ENCODE assay signal across 1 cellular context in the genomic region with DNA sequence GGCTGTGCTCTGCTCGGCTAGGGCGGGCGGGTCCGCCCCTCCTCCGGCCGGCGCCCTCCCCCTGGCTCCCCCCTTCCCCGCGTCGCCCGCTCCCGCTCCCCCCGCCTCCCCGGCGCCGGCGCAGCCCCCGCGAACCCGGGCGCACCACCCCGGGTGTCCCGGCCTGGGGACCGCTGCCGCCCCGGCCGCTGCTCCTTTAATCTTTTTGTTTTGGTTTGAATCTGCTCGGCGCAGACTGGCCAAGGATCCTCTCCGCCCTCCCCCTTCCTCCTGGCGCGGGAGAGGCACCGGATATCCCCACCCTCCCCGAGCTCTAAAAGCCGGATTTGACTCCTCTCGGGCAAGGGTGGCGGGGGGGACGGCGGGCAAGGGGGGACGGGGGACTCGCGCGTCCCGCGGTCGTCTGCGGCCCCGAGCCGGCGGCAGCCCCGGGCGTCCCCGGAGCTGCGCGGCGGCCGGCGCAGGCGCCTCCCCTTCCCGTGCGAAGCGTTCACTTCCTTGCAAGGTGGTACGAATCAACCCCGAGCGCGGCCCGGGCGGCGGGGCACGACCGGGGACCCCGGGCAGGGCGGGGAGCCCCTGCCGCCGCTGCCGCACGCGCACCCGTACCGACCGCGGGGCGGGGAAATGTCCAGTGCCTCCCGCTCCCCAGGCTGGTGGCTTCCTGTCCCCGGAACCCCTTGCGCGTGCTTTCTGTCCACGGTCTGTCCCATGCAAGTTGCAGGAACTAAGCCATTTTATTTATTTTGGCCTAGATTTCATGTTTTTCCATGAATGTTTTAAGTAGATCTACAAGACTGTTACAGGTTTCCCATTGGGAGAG.
A peak's percentile ranks its signal among the peaks of the same experiment; 100 is the strongest.
TF ChIP-seq lines count a peak whose summit lies in the region.

A gene with protein sequence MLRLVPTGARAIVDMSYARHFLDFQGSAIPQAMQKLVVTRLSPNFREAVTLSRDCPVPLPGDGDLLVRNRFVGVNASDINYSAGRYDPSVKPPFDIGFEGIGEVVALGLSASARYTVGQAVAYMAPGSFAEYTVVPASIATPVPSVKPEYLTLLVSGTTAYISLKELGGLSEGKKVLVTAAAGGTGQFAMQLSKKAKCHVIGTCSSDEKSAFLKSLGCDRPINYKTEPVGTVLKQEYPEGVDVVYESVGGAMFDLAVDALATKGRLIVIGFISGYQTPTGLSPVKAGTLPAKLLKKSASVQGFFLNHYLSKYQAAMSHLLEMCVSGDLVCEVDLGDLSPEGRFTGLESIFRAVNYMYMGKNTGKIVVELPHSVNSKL (minus strand): TSS at position 11 of the 823 bp plus-strand sequence. CDS start 81 bp downstream, outside the sequence.

TF ChIP-seq in HepG2, 621 proteins besides CTCF, POLR2A, EP300 and RAD21 (continued from another document and continues in another):
- TF ChIP-seq, protein P1, sequence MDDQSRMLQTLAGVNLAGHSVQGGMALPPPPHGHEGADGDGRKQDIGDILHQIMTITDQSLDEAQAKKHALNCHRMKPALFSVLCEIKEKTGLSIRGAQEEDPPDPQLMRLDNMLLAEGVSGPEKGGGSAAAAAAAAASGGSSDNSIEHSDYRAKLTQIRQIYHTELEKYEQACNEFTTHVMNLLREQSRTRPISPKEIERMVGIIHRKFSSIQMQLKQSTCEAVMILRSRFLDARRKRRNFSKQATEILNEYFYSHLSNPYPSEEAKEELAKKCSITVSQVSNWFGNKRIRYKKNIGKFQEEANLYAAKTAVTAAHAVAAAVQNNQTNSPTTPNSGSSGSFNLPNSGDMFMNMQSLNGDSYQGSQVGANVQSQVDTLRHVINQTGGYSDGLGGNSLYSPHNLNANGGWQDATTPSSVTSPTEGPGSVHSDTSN (CRISPR knock-in tag; IDR thresholded peaks at IDR 0.05; ENCODE audit: borderline replicate concordance) = no peak
- no peak for TF ChIP-seq ZNF792 (CRISPR knock-in tag; IDR thresholded peaks at IDR 0.05)
- no peak for TF ChIP-seq ATF7 (IDR thresholded peaks at IDR 0.05)
- no peak for TF ChIP-seq ATF7 (CRISPR knock-in tag; IDR thresholded peaks at IDR 0.05)
- no peak for TF ChIP-seq ZNF572 (CRISPR knock-in tag; IDR thresholded peaks at IDR 0.05)
- TF ChIP-seq, protein P2, sequence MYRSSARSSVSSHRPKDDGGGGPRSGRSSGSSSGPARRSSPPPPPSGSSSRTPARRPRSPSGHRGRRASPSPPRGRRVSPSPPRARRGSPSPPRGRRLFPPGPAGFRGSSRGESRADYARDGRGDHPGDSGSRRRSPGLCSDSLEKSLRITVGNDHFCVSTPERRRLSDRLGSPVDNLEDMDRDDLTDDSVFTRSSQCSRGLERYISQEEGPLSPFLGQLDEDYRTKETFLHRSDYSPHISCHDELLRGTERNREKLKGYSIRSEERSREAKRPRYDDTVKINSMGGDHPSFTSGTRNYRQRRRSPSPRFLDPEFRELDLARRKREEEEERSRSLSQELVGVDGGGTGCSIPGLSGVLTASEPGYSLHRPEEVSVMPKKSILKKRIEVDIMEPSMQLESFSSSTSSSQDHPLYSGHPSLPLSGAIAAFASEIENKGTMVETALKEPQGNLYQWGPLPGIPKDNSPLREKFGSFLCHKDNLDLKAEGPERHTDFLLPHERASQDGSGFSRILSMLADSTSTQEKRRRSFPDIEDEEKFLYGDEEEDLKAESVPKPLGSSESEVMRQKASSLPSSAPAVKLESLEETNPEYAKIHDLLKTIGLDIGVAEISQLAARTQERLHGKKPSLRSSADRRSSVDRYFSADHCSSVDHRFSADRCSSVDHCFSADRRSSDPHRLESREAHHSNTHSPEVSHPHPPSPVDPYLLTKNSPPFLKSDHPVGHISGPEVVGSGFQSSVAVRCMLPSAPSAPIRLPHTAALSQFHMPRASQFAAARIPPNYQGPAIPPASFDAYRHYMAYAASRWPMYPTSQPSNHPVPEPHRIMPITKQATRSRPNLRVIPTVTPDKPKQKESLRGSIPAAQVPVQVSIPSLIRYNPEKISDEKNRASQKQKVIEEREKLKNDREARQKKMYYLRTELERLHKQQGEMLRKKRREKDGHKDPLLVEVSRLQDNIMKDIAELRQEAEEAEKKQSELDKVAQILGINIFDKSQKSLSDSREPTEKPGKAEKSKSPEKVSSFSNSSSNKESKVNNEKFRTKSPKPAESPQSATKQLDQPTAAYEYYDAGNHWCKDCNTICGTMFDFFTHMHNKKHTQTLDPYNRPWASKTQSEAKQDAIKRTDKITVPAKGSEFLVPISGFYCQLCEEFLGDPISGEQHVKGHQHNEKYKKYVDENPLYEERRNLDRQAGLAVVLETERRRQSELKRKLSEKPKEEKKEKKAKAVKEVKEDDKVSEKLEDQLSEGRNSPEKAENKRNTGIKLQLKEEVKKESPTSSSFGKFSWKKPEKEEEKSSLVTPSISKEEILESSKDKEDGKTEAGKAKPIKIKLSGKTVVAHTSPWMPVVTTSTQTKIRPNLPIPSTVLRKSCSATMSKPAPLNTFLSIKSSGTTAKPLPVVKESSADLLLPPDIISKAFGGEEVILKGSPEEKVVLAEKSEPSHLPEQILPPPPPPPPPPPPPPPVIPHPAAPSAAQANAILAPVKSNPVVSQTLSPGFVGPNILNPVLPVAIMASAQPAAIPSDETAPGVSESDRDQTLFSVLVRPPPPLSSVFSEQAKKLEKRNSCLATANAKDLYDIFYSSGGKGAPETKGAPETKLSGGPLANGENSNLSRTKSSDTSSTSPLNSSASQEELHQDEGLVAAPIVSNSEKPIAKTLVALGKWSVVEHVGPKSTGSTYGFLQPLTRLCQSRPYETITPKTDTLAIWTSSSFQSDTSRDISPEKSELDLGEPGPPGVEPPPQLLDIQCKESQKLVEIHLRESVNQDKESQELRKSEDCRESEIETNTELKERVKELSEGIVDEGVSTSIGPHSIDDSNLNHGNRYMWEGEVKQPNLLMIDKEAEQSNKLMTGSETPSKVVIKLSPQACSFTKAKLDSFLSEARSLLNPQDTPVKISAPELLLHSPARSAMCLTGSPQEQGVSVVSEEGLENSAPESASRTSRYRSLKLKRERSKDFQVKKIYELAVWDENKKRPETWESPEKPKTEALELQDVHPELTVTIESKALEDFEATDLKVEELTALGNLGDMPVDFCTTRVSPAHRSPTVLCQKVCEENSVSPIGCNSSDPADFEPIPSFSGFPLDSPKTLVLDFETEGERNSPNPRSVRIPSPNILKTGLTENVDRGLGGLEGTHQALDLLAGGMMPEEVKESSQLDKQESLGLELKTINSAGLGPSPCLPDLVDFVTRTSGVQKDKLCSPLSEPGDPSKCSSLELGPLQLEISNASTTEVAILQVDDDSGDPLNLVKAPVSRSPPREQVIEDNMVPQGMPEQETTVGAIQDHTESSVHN (CRISPR knock-in tag; IDR thresholded peaks at IDR 0.05) = no peak
- TF ChIP-seq KLF15 (CRISPR knock-in tag; IDR thresholded peaks at IDR 0.05; ENCODE audit: borderline replicate concordance) = no peak
- no peak for TF ChIP-seq FOXA1 (IDR thresholded peaks at IDR 0.05)
- no peak for TF ChIP-seq FOXA1 (CRISPR knock-in tag; IDR thresholded peaks at IDR 0.05)
- TF ChIP-seq, protein P3, sequence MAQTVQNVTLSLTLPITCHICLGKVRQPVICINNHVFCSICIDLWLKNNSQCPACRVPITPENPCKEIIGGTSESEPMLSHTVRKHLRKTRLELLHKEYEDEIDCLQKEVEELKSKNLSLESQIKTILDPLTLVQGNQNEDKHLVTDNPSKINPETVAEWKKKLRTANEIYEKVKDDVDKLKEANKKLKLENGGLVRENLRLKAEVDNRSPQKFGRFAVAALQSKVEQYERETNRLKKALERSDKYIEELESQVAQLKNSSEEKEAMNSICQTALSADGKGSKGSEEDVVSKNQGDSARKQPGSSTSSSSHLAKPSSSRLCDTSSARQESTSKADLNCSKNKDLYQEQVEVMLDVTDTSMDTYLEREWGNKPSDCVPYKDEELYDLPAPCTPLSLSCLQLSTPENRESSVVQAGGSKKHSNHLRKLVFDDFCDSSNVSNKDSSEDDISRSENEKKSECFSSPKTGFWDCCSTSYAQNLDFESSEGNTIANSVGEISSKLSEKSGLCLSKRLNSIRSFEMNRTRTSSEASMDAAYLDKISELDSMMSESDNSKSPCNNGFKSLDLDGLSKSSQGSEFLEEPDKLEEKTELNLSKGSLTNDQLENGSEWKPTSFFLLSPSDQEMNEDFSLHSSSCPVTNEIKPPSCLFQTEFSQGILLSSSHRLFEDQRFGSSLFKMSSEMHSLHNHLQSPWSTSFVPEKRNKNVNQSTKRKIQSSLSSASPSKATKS (CRISPR knock-in tag; IDR thresholded peaks at IDR 0.05) = no peak
- no peak for TF ChIP-seq ZNF3 (CRISPR knock-in tag; IDR thresholded peaks at IDR 0.05)
- TF ChIP-seq, protein P4, sequence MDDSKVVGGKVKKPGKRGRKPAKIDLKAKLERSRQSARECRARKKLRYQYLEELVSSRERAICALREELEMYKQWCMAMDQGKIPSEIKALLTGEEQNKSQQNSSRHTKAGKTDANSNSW (CRISPR knock-in tag; IDR thresholded peaks at IDR 0.05; ENCODE audit: borderline replicate concordance) = no peak
- no peak for TF ChIP-seq CBX5 (CRISPR knock-in tag; IDR thresholded peaks at IDR 0.05; ENCODE audit: borderline replicate concordance)
- peak; percentile 65; the same call in 1 of the 2 replicates for TF ChIP-seq SALL2 (CRISPR knock-in tag; IDR thresholded peaks at IDR 0.05)
- no peak for TF ChIP-seq ZNF556 (CRISPR knock-in tag; IDR thresholded peaks at IDR 0.05; ENCODE audit: borderline replicate concordance)
- TF ChIP-seq ATRX (CRISPR knock-in tag; IDR thresholded peaks at IDR 0.05; ENCODE audit: borderline replicate concordance) = no peak
- TF ChIP-seq REPIN1 (CRISPR knock-in tag; IDR thresholded peaks at IDR 0.05; ENCODE audit: borderline replicate concordance, low read depth) = no peak
- TF ChIP-seq HMGA1 (CRISPR knock-in tag; conservative IDR thresholded peaks at IDR 0.05) = no peak
- no peak for TF ChIP-seq ZNF598 (CRISPR knock-in tag; IDR thresholded peaks at IDR 0.05; ENCODE audit: borderline replicate concordance)
- no peak for TF ChIP-seq ZSCAN25 (CRISPR knock-in tag; IDR thresholded peaks at IDR 0.05)
- TF ChIP-seq, protein P5, sequence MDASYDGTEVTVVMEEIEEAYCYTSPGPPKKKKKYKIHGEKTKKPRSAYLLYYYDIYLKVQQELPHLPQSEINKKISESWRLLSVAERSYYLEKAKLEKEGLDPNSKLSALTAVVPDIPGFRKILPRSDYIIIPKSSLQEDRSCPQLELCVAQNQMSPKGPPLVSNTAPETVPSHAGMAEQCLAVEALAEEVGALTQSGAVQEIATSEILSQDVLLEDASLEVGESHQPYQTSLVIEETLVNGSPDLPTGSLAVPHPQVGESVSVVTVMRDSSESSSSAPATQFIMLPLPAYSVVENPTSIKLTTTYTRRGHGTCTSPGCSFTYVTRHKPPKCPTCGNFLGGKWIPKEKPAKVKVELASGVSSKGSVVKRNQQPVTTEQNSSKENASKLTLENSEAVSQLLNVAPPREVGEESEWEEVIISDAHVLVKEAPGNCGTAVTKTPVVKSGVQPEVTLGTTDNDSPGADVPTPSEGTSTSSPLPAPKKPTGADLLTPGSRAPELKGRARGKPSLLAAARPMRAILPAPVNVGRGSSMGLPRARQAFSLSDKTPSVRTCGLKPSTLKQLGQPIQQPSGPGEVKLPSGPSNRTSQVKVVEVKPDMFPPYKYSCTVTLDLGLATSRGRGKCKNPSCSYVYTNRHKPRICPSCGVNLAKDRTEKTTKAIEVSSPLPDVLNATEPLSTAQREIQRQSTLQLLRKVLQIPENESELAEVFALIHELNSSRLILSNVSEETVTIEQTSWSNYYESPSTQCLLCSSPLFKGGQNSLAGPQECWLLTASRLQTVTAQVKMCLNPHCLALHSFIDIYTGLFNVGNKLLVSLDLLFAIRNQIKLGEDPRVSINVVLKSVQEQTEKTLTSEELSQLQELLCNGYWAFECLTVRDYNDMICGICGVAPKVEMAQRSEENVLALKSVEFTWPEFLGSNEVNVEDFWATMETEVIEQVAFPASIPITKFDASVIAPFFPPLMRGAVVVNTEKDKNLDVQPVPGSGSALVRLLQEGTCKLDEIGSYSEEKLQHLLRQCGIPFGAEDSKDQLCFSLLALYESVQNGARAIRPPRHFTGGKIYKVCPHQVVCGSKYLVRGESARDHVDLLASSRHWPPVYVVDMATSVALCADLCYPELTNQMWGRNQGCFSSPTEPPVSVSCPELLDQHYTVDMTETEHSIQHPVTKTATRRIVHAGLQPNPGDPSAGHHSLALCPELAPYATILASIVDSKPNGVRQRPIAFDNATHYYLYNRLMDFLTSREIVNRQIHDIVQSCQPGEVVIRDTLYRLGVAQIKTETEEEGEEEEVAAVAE (CRISPR knock-in tag; IDR thresholded peaks at IDR 0.05; ENCODE audit: borderline replicate concordance) = no peak
- TF ChIP-seq, protein P6, sequence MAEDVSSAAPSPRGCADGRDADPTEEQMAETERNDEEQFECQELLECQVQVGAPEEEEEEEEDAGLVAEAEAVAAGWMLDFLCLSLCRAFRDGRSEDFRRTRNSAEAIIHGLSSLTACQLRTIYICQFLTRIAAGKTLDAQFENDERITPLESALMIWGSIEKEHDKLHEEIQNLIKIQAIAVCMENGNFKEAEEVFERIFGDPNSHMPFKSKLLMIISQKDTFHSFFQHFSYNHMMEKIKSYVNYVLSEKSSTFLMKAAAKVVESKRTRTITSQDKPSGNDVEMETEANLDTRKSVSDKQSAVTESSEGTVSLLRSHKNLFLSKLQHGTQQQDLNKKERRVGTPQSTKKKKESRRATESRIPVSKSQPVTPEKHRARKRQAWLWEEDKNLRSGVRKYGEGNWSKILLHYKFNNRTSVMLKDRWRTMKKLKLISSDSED (CRISPR knock-in tag; IDR thresholded peaks at IDR 0.05) = no peak
- no peak for TF ChIP-seq ZNF333 (CRISPR knock-in tag; IDR thresholded peaks at IDR 0.05; ENCODE audit: borderline replicate concordance)
- 0 out of 2 replicates have a peak, but pooled peaks have one; percentile 33 for TF ChIP-seq ZNF431 (CRISPR knock-in tag; IDR thresholded peaks at IDR 0.05; ENCODE audit: borderline replicate concordance, low read depth)
- no peak for TF ChIP-seq ZNF292 (CRISPR knock-in tag; IDR thresholded peaks at IDR 0.05; ENCODE audit: borderline replicate concordance, low read depth)
- TF ChIP-seq, protein P7, sequence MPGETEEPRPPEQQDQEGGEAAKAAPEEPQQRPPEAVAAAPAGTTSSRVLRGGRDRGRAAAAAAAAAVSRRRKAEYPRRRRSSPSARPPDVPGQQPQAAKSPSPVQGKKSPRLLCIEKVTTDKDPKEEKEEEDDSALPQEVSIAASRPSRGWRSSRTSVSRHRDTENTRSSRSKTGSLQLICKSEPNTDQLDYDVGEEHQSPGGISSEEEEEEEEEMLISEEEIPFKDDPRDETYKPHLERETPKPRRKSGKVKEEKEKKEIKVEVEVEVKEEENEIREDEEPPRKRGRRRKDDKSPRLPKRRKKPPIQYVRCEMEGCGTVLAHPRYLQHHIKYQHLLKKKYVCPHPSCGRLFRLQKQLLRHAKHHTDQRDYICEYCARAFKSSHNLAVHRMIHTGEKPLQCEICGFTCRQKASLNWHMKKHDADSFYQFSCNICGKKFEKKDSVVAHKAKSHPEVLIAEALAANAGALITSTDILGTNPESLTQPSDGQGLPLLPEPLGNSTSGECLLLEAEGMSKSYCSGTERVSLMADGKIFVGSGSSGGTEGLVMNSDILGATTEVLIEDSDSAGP (CRISPR knock-in tag; IDR thresholded peaks at IDR 0.05; ENCODE audit: borderline replicate concordance) = peak; percentile 91
- TF ChIP-seq, protein P8, sequence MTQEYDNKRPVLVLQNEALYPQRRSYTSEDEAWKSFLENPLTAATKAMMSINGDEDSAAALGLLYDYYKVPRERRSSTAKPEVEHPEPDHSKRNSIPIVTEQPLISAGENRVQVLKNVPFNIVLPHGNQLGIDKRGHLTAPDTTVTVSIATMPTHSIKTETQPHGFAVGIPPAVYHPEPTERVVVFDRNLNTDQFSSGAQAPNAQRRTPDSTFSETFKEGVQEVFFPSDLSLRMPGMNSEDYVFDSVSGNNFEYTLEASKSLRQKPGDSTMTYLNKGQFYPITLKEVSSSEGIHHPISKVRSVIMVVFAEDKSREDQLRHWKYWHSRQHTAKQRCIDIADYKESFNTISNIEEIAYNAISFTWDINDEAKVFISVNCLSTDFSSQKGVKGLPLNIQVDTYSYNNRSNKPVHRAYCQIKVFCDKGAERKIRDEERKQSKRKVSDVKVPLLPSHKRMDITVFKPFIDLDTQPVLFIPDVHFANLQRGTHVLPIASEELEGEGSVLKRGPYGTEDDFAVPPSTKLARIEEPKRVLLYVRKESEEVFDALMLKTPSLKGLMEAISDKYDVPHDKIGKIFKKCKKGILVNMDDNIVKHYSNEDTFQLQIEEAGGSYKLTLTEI (CRISPR knock-in tag; conservative IDR thresholded peaks at IDR 0.05) = no peak
